In genomic region chr6:112214749-112215269, GRCh38 we compare ENCODE assay signal across 14 cellular contexts. TPM values are rescaled to one million over a fixed set of nuclear protein-coding genes. Genes with fewer than 3 reads are reported as not detected.
DNase-seq lines count a peak whose midpoint lies in the region; ATAC-seq and TF ChIP-seq lines count a peak whose summit lies in the region.
"Had no signal": no experiment of that assay in that cellular context is flagged by ENCODE, and none has a peak within 500 bp of the region (broad histone marks: within the 10 kb centered on the region; RNA-seq: fewer than 3 reads in every experiment).

No MANE protein-coding gene starts in this region.

- dilution Hi-C loops in mammary epithelial cell (cut with HindIII; ENCODE audit: low sequenced_read_pairs) = no loop called here

- peaks cover 85% of the 10 kb centered on the region for H3K79me2 ChIP-seq in PC-9 (ENCODE audit: low read depth)
- H3K79me2 ChIP-seq in hepatocyte = no peaks in the 10 kb centered on the region
- no peaks in the 10 kb centered on the region for H3K79me2 ChIP-seq in mammary epithelial cell (ENCODE audit: insufficient read depth, low read length)

- BruUV-seq in PC-9 (replicated peaks; lab: Mats Ljungman, UMichigan) (no TSS peak), mammary epithelial cell (replicated peaks; lab: Mats Ljungman, UMichigan) (no TSS peak)

- intact Hi-C loops in heart right ventricle (cut with DNase I) (loop anchor here in 6 of 10 donors (2.0 to 5.0 kb wide), 2 partner anchors 20 to 37 kb away; partner anchors contain the start of gene LAMA4 (in 5 of the 6)), Right ventricle myocardium inferior (cut with DNase I) (no loop called here), PC-9 (cut with micrococcal nuclease; ENCODE audit: unreplicated experiment) (no loop called here), mammary epithelial cell (cut with micrococcal nuclease) (no loop called here)

- H4K20me1 ChIP-seq in PC-9 (ENCODE audit: insufficient read depth) (no peaks in the 10 kb centered on the region), hepatocyte (ENCODE audit: insufficient read depth, poor library complexity, severe bottlenecking) (no peaks in the 10 kb centered on the region), mammary epithelial cell (ENCODE audit: insufficient read depth, low read length) (no peaks in the 10 kb centered on the region)
- H4K20me1 ChIP-seq: BLaER1 had no signal

- DNase-seq in heart right ventricle (no peak), Right ventricle myocardium inferior (ENCODE audit: missing footprints) (no peak), PC-9 (peak in 1 of 2 experiments; percentile 85), hepatocyte (ENCODE audit: low spot score) (peak; percentile 72), mammary epithelial cell (no peak)
- DNase-seq in NK-92 treated with Interleukin-12 subunit alpha and Interleukin-12 subunit beta, amount 100 ng/mL, for 24 hours (lab: John Stamatoyannopoulos, UW) = no peak
- DNase-seq: activated CD4-positive, alpha-beta T cell treated with anti-CD3 and anti-CD28 coated beads for 4 hours; NCI-H2227 treated with DMSO at 0.1 percent for 48 hours had no signal

- H3K9me2 ChIP-seq in PC-9 (ENCODE audit: insufficient read depth) (no peaks in the 10 kb centered on the region), hepatocyte (replicated peaks; ENCODE audit: insufficient read depth) (no peaks in the 10 kb centered on the region)

- H3F3A ChIP-seq in PC-9 (ENCODE audit: insufficient read depth, low read depth) = peaks cover 52% of the 10 kb centered on the region

- WGBS in heart right ventricle, 2 donors = 10 to 12% methylated on average over 2 of the region's 2 CpGs
- WGBS in hepatocyte (ENCODE audit: low lambda C conversion rate, missing lambda C conversion rate) = 40% methylated on average over 2 of the region's 2 CpGs
- WGBS in urinary bladder = 25% methylated on average over 2 of the region's 2 CpGs
- WGBS in mammary epithelial cell (ENCODE audit: low coverage, missing lambda C conversion rate) = 73% methylated on average over 2 of the region's 2 CpGs

- H3K27ac ChIP-seq in heart right ventricle = peak overlapping the region in 9 of 10 donors; percentile 30 to 86 (median 58)
- H3K27ac ChIP-seq in PC-9 = peak overlapping the region; percentile 79
- H3K27ac ChIP-seq in hepatocyte = peak overlapping the region; percentile 75
- H3K27ac ChIP-seq in urinary bladder (ENCODE audit: low read depth) = peak overlapping the region; percentile 18
- H3K27ac ChIP-seq in mammary epithelial cell (ENCODE audit: insufficient read depth, low read depth, low read length) = no peak overlapping the region
- H3K27ac ChIP-seq: BLaER1, epithelial cell of prostate had no signal

- ATAC-seq in heart right ventricle = peak in 7 of 8 donors; percentile 13 to 63 (median 56)
- ATAC-seq in Right ventricle myocardium inferior = no peak
- no peak for ATAC-seq in GM19324 (IDR thresholded peaks at IDR 0.05; ENCODE audit: low FRiP score, unreplicated experiment)
- ATAC-seq: activated T-helper 17 cell treated with anti-CD3 and anti-CD28 coated beads, Interleukin-2, amount 50 U/mL, for 72 hours; stimulated activated effector memory CD8-positive, alpha-beta T cell treated with anti-CD3 and anti-CD28 coated beads, Interleukin-12 subunit alpha, Interleukin-12 subunit beta, amount 100 ng/mL, for 72 hours had no signal

- TF ChIP-seq CTCF in heart right ventricle (IDR thresholded peaks at IDR 0.05) (no peak), PC-9 (conservative IDR thresholded peaks at IDR 0.05) (no peak), hepatocyte (IDR thresholded peaks at IDR 0.05; ENCODE audit: poor library complexity) (no peak), mammary epithelial cell (conservative IDR thresholded peaks at IDR 0.05 in 1 of 2, IDR thresholded peaks at IDR 0.05 in 1 of 2; ENCODE audit: extremely low read depth in 1 of 2, insufficient read depth in 1 of 2, low read depth in 1 of 2, low read length in 2 of 2) (no peak)

- POLR2A ChIA-PET in PC-9 (lab: Charles Lee; ENCODE audit: unreplicated experiment) = no interaction called here

- in situ Hi-C loops in mammary epithelial cell (cut with MboI; ENCODE audit: low sequenced_read_pairs in 2 of 2) = no loop called here

- H3K4me2 ChIP-seq in PC-9 (peak overlapping the region; percentile 64), hepatocyte (peak overlapping the region; percentile 11), mammary epithelial cell (ENCODE audit: insufficient read depth, low read depth, low read length) (no peak overlapping the region)

- no peak overlapping the region for H3K9ac ChIP-seq in mammary epithelial cell (ENCODE audit: insufficient read depth, low read length)
- H3K9ac ChIP-seq: BLaER1 had no signal

- H3K36me3 ChIP-seq in heart right ventricle (peaks cover 0 to 66% (median 12%) of the 10 kb centered on the region in 9 donors), PC-9 (ENCODE audit: low read depth) (peaks cover 82% of the 10 kb centered on the region), hepatocyte (replicated peaks; ENCODE audit: insufficient read depth, low read depth) (no peaks in the 10 kb centered on the region), urinary bladder (ENCODE audit: insufficient read depth) (no peaks in the 10 kb centered on the region), mammary epithelial cell (ENCODE audit: insufficient read depth, low read length) (no peaks in the 10 kb centered on the region)
- H3K36me3 ChIP-seq: BLaER1 had no signal

- CTCF ChIA-PET in PC-9 (lab: Charles Lee) (no interaction called here), mammary epithelial cell (lab: Charles Lee; ENCODE audit: low non-redundant PET) (no interaction called here)

- peaks cover 7 to 71% (median 65%) of the 10 kb centered on the region in 9 donors for H3K4me1 ChIP-seq in heart right ventricle
- peaks cover 64% of the 10 kb centered on the region for H3K4me1 ChIP-seq in PC-9 (replicated peaks; ENCODE audit: insufficient read depth)
- peaks cover 8% of the 10 kb centered on the region for H3K4me1 ChIP-seq in hepatocyte (ENCODE audit: insufficient read depth)
- peaks cover 4% of the 10 kb centered on the region for H3K4me1 ChIP-seq in urinary bladder (ENCODE audit: insufficient read depth)
- H3K4me1 ChIP-seq in mammary epithelial cell (ENCODE audit: insufficient read depth, low read length) = peaks cover 15% of the 10 kb centered on the region
- H3K4me1 ChIP-seq: BLaER1 had no signal

- no peak overlapping the region for H3K4me3 ChIP-seq in heart right ventricle
- H3K4me3 ChIP-seq in PC-9 = 0 out of 2 replicates have a peak overlapping the region, but pooled peaks have one; percentile 1
- H3K4me3 ChIP-seq in hepatocyte = no peak overlapping the region
- H3K4me3 ChIP-seq in urinary bladder (ENCODE audit: low read depth, low read length) = no peak overlapping the region
- no peak overlapping the region for H3K4me3 ChIP-seq in mammary epithelial cell (replicated peaks in 1 of 3; ENCODE audit: insufficient read depth in 1 of 3, low read depth in 2 of 3, low read length in 3 of 3)
- H3K4me3 ChIP-seq: BLaER1 had no signal

- H3K9me3 ChIP-seq in heart right ventricle (no peaks in the 10 kb centered on the region), PC-9 (ENCODE audit: insufficient read depth, low read depth) (peaks cover 9% of the 10 kb centered on the region; the same call in 1 of the 2 replicates), hepatocyte (ENCODE audit: low read depth) (no peaks in the 10 kb centered on the region), mammary epithelial cell (replicated peaks; ENCODE audit: insufficient read depth, low read length) (no peaks in the 10 kb centered on the region)

- H2AFZ ChIP-seq in PC-9 = no peak overlapping the region
- H2AFZ ChIP-seq in hepatocyte = no peak overlapping the region
- no peak overlapping the region for H2AFZ ChIP-seq in mammary epithelial cell (ENCODE audit: low read depth, low read length)

- H3K27me3 ChIP-seq in heart right ventricle = no peaks in the 10 kb centered on the region
- no peaks in the 10 kb centered on the region for H3K27me3 ChIP-seq in PC-9 (ENCODE audit: insufficient read depth, low read depth)
- no peaks in the 10 kb centered on the region for H3K27me3 ChIP-seq in hepatocyte
- no peaks in the 10 kb centered on the region for H3K27me3 ChIP-seq in mammary epithelial cell (ENCODE audit: insufficient read depth, low read length)
- H3K27me3 ChIP-seq: BLaER1 had no signal

RNA-seq across cellular contexts. Expression of gene LAMA4, which starts 39.6 kb away (rescaled TPM):
- 100 to 1,000 TPM in 1 of 10 donors, 10 to 100 TPM in 9; 35.4 to 103 (median 82.5) TPM for total RNA-seq in heart right ventricle
- 10 to 100 TPM; 23.7 to 92.5 TPM for polyA plus RNA-seq in heart right ventricle
- 83.0 TPM for total RNA-seq in Right ventricle myocardium inferior
- total RNA-seq in PC-9 (2021) = 58.3 and 91.0 TPM in 2 replicates
- total RNA-seq in hepatocyte = 18.9 and 19.1 TPM in 2 replicates
- polyA plus RNA-seq in hepatocyte = 8.4 and 14.1 TPM in 2 replicates
- 426 TPM for total RNA-seq in urinary bladder
- polyA plus RNA-seq in urinary bladder = 101 TPM
- 1 to 10 TPM in 1 of 2 donors, under 1 TPM in 1; 0.35 to 1.2 TPM for total RNA-seq in mammary epithelial cell
- 0.18 TPM for polyA plus RNA-seq in mammary epithelial cell
- polyA minus RNA-seq in mammary epithelial cell = not detected
- total RNA-seq: activated T-helper 17 cell treated with anti-CD3 and anti-CD28 coated beads, Interleukin-2, amount 50 U/mL, for 72 hours had no signal

Comparison
In these comparisons a context has a peak if more than half of its experiments do, and no peak if none do; other contexts are left out.
1. ATAC-seq: peak in heart right ventricle (7 of 8); none in Right ventricle myocardium inferior (single experiment) and GM19324 (single experiment).
2. intact Hi-C loops: an anchor here in heart right ventricle (2.0 to 5.0 kb wide); none called in Right ventricle myocardium inferior, PC-9 and mammary epithelial cell.